22 cellular contexts compared by ENCODE assay signal in genomic region chr5:168300377-168301182, GRCh38. TPM values are rescaled to one million over a fixed set of nuclear protein-coding genes. Genes with fewer than 3 reads are reported as not detected.
DNase-seq lines count a peak whose midpoint lies in the region; ATAC-seq and TF ChIP-seq lines count a peak whose summit lies in the region.
"Had no signal": no experiment of that assay in that cellular context is flagged by ENCODE, and none has a peak within 500 bp of the region (broad histone marks: within the 10 kb centered on the region; RNA-seq: fewer than 3 reads in every experiment).

No MANE protein-coding gene starts in this region.

- no peak overlapping the region for H3K27ac Mint-ChIP-seq in WTC11
- no peak overlapping the region for H3K27ac Mint-ChIP-seq in HFFc6
- H3K27ac Mint-ChIP-seq: activated CD4-positive, alpha-beta T cell treated with anti-CD3 and anti-CD28 coated beads, Interleukin-2, amount 10 ng/mL, durations not matched to agents 7 days and 5 days; activated naive CD8-positive, alpha-beta T cell treated with anti-CD3 and anti-CD28 coated beads for 36 hours; CD4-positive, CD25-positive, alpha-beta regulatory T cell; stimulated activated naive CD8-positive, alpha-beta T cell treated with anti-CD3 and anti-CD28 coated beads, Interleukin-15, Interleukin-2, amounts not matched to agents 100 ng/mL and 50 ng/mL, for 24 hours had no signal

- POLR2A ChIA-PET in WTC11 (lab: Charles Lee), result interaction anchor here (0.6 to 1.2 kb wide), 3 partner anchors 8 to 168 kb away, joined by 3 to 6 read pairs (median 4); partner anchors contain the start of gene WWC1

- no peak for TF ChIP-seq CTCF in WTC11 (IDR thresholded peaks at IDR 0.05)
- TF ChIP-seq CTCF in upper lobe of right lung (IDR thresholded peaks at IDR 0.05), result no peak
- no peak for TF ChIP-seq CTCF in HFFc6 (IDR thresholded peaks at IDR 0.05)
- no peak for TF ChIP-seq CTCF in heart right ventricle (IDR thresholded peaks at IDR 0.05)

- H3K4me3 Mint-ChIP-seq in WTC11, result peak overlapping the region; percentile 34
- H3K4me3 Mint-ChIP-seq in HFFc6, result no peak overlapping the region
- H3K4me3 Mint-ChIP-seq: activated CD4-positive, alpha-beta T cell treated with anti-CD3 and anti-CD28 coated beads, Interleukin-2, amount 10 ng/mL, durations not matched to agents 7 days and 5 days; activated naive CD8-positive, alpha-beta T cell treated with anti-CD3 and anti-CD28 coated beads for 36 hours; CD4-positive, CD25-positive, alpha-beta regulatory T cell; central memory CD8-positive, alpha-beta T cell; stimulated activated naive CD8-positive, alpha-beta T cell treated with anti-CD3 and anti-CD28 coated beads, Interleukin-15, Interleukin-2, amounts not matched to agents 100 ng/mL and 50 ng/mL, for 24 hours had no signal

- intact Hi-C loops in upper lobe of right lung (cut with DNase I) (no loop called here), heart right ventricle (cut with DNase I) (no loop called here)

- H3K9me3 Mint-ChIP-seq in WTC11 (no peaks in the 10 kb centered on the region), HFFc6 (peaks cover 11% of the 10 kb centered on the region; the same call in 1 of the 2 replicates)
- H3K9me3 Mint-ChIP-seq: activated CD4-positive, alpha-beta T cell treated with anti-CD3 and anti-CD28 coated beads, Interleukin-2, amount 10 ng/mL, durations not matched to agents 7 days and 5 days; activated naive CD8-positive, alpha-beta T cell treated with anti-CD3 and anti-CD28 coated beads for 36 hours; CD4-positive, CD25-positive, alpha-beta regulatory T cell; central memory CD8-positive, alpha-beta T cell; stimulated activated naive CD8-positive, alpha-beta T cell treated with anti-CD3 and anti-CD28 coated beads, Interleukin-15, Interleukin-2, amounts not matched to agents 100 ng/mL and 50 ng/mL, for 24 hours had no signal

- H3K36me3 ChIP-seq in upper lobe of right lung (no peaks in the 10 kb centered on the region), heart right ventricle (no peaks in the 10 kb centered on the region)
- H3K36me3 ChIP-seq: gastroesophageal sphincter, spleen had no signal

- H3K36me3 Mint-ChIP-seq in WTC11 (no peaks in the 10 kb centered on the region), HFFc6 (ENCODE audit: low read depth) (peaks cover 12% of the 10 kb centered on the region; the same call in 1 of the 2 replicates)
- H3K36me3 Mint-ChIP-seq: activated naive CD8-positive, alpha-beta T cell treated with anti-CD3 and anti-CD28 coated beads for 36 hours; CD4-positive, CD25-positive, alpha-beta regulatory T cell had no signal

- H3K27ac ChIP-seq in upper lobe of right lung (peak overlapping the region; percentile 36), heart right ventricle (no peak overlapping the region)
- H3K27ac ChIP-seq: gastroesophageal sphincter, KMS-11, spleen had no signal

- CTCF ChIA-PET in WTC11 (lab: Charles Lee), result interaction anchor here (0.8 to 2.8 kb wide), 5 partner anchors 9 to 35 kb away, joined by 3 to 21 read pairs (median 6); partner anchors contain the start of gene WWC1

- ATAC-seq in WTC11, result peak; percentile 22
- no peak for ATAC-seq in upper lobe of right lung
- ATAC-seq in heart right ventricle, result no peak
- ATAC-seq: gastroesophageal sphincter, GM12878 had no signal

- H3K27me3 ChIP-seq in upper lobe of right lung (no peaks in the 10 kb centered on the region), heart right ventricle (peaks cover 0 to 33% (median 0%) of the 10 kb centered on the region in 7 donors)

- WGBS in heart right ventricle, 2 donors, result 66 to 70% methylated on average over 10 of the region's 10 CpGs

- H3K9me3 ChIP-seq in upper lobe of right lung, result no peaks in the 10 kb centered on the region
- no peaks in the 10 kb centered on the region for H3K9me3 ChIP-seq in heart right ventricle
- H3K9me3 ChIP-seq: gastroesophageal sphincter, spleen had no signal

- H3K4me1 ChIP-seq in upper lobe of right lung (no peaks in the 10 kb centered on the region), heart right ventricle (no peaks in the 10 kb centered on the region)
- H3K4me1 ChIP-seq: gastroesophageal sphincter, spleen had no signal

- peaks cover 71% of the 10 kb centered on the region for H3K4me1 Mint-ChIP-seq in WTC11
- peaks cover 33% of the 10 kb centered on the region for H3K4me1 Mint-ChIP-seq in HFFc6 (ENCODE audit: low read depth)
- H3K4me1 Mint-ChIP-seq: activated CD4-positive, alpha-beta T cell treated with anti-CD3 and anti-CD28 coated beads, Interleukin-2, amount 10 ng/mL, durations not matched to agents 7 days and 5 days; activated naive CD8-positive, alpha-beta T cell treated with anti-CD3 and anti-CD28 coated beads for 36 hours; CD4-positive, CD25-positive, alpha-beta regulatory T cell; central memory CD8-positive, alpha-beta T cell had no signal

- DNase-seq in NCI-H146 (lab: John Stamatoyannopoulos, UW), result peak; percentile 10
- DNase-seq in NCI-H146 treated with DMSO at 0.1 percent for 48 hours (lab: John Stamatoyannopoulos, UW; ENCODE audit: unreplicated experiment), result no peak
- DNase-seq in WTC11 (ENCODE audit: low spot score), result no peak
- peak; percentile 81 for DNase-seq in left kidney (ENCODE audit: low read depth, low spot score)
- no peak for DNase-seq in upper lobe of right lung
- no peak for DNase-seq in HFFc6
- no peak for DNase-seq in H4 (ENCODE audit: low spot score)
- no peak for DNase-seq in heart right ventricle
- DNase-seq: activated CD4-positive, alpha-beta T cell treated with anti-CD3 and anti-CD28 coated beads, Interleukin-2, amount 10 ng/mL, durations not matched to agents 7 days and 5 days; activated naive CD8-positive, alpha-beta T cell treated with anti-CD3 and anti-CD28 coated beads for 36 hours; activated T-cell treated with anti-CD3 and anti-CD28 coated beads, Interleukin-2, amount 50 U/mL, for 48 hours; CD4-positive, CD25-positive, alpha-beta regulatory T cell; islet precursor cell; NCI-H1436 treated with DMSO at 0.1 percent for 48 hours; occipital lobe; SIG-M5 had no signal

- H3K27me3 Mint-ChIP-seq in WTC11 (ENCODE audit: low read depth), result no peaks in the 10 kb centered on the region
- H3K27me3 Mint-ChIP-seq in HFFc6 (ENCODE audit: insufficient read depth), result peaks cover 5% of the 10 kb centered on the region
- H3K27me3 Mint-ChIP-seq: activated CD4-positive, alpha-beta T cell treated with anti-CD3 and anti-CD28 coated beads, Interleukin-2, amount 10 ng/mL, durations not matched to agents 7 days and 5 days; stimulated activated naive CD8-positive, alpha-beta T cell treated with anti-CD3 and anti-CD28 coated beads, Interleukin-15, Interleukin-2, amounts not matched to agents 100 ng/mL and 50 ng/mL, for 24 hours had no signal

- H3K4me3 ChIP-seq in upper lobe of right lung, result no peak overlapping the region
- H3K4me3 ChIP-seq in heart right ventricle, result no peak overlapping the region
- H3K4me3 ChIP-seq: gastroesophageal sphincter, GM12878, spleen had no signal

TF ChIP-seq in WTC11, 78 proteins besides CTCF, POLR2A, EP300 and RAD21 (continues in another document):
- TF ChIP-seq AFF4 (CRISPR knock-in tag; IDR thresholded peaks at IDR 0.05; ENCODE audit: borderline replicate concordance) (no peak), JAZF1 (CRISPR knock-in tag; IDR thresholded peaks at IDR 0.05) (no peak), ETV6 (CRISPR knock-in tag; IDR thresholded peaks at IDR 0.05) (no peak), FOXK1 (CRISPR knock-in tag; IDR thresholded peaks at IDR 0.05) (no peak), TEAD1 (CRISPR knock-in tag; IDR thresholded peaks at IDR 0.05) (no peak), ERG (CRISPR knock-in tag; IDR thresholded peaks at IDR 0.05) (no peak), ZNF317 (CRISPR knock-in tag; IDR thresholded peaks at IDR 0.05; ENCODE audit: borderline replicate concordance, low read depth) (peak; percentile 79; the same call in 1 of the 2 replicates)

RNA-seq across cellular contexts. Expression of gene WWC1, which starts 9.1 kb away (rescaled TPM):
- 29.1 to 48.4 TPM (median 31.6 TPM) in 3 replicates for total RNA-seq in WTC11 (2021)
- total RNA-seq in upper lobe of right lung, result 94.2 TPM
- total RNA-seq in HFFc6 (2021; fragmentation: NEBNext Ultra II Directional; extraction: Animal tissue kit (Norgen Biotek cat#: 25700)), result 1 to 10 TPM; 3.3 to 8.4 (median 7.2) TPM
- total RNA-seq in H4 (2014; rRNA removed; shearing (Covaris generic)), result 3.2 and 8.3 TPM in 2 replicates
- total RNA-seq in heart right ventricle, result 1 to 10 TPM in 7 of 10 donors, under 1 TPM in 3; 0.79 to 1.7 (median 1.2) TPM
- 1 to 10 TPM in 1 of 2 donors, under 1 TPM in 1; 0.80 to 7.8 TPM for polyA plus RNA-seq in heart right ventricle

Comparison
In these comparisons a context has a peak if more than half of its experiments do, and no peak if none do; other contexts are left out.
1. DNase-seq: peak in NCI-H146 (single experiment) and left kidney (single experiment); none in NCI-H146 treated with DMSO at 0.1 percent for 48 hours (single experiment), WTC11 (single experiment), upper lobe of right lung (single experiment), HFFc6 (single experiment), H4 (single experiment) and heart right ventricle (0 of 2).